In genomic region chr19:2791440-2791839, GRCh38 we compare ENCODE assay signal across 26 cellular contexts.
"Had no signal": no experiment of that assay in that cellular context is flagged by ENCODE, and none has a peak within 500 bp of the region (broad histone marks: within the 10 kb centered on the region; RNA-seq: fewer than 3 reads in every experiment).

No MANE protein-coding gene starts in this region.

- H3K27ac ChIP-seq: ascending aorta, body of pancreas, SJCRH30 had no signal

- H3K4me1 ChIP-seq: ascending aorta, body of pancreas, SJCRH30 had no signal

- H3K27me3 ChIP-seq: ascending aorta, body of pancreas, SJCRH30 had no signal

- H3K4me2 ChIP-seq: SK-N-SH had no signal

- H3K4me3 ChIP-seq: ascending aorta, body of pancreas, SJCRH30 had no signal

- H3K9me3 ChIP-seq: ascending aorta, body of pancreas, SJCRH30, SK-N-SH had no signal

- DNase-seq: activated CD4-positive, alpha-beta memory T cell treated with anti-CD3 and anti-CD28 coated beads for 36 hours; activated CD4-positive, alpha-beta T cell treated with anti-CD3 and anti-CD28 coated beads, Interleukin-2, amount 10 ng/mL, durations not matched to agents 7 days and 5 days; activated CD4-positive, CD25-positive, alpha-beta regulatory T cell; activated CD8-positive, alpha-beta memory T cell treated with anti-CD3 and anti-CD28 coated beads for 24 hours; activated effector memory CD4-positive, alpha-beta T cell treated with anti-CD3 and anti-CD28 coated beads, Interleukin-2, amount 50 U/mL, for 16 hours; activated naive CD4-positive, alpha-beta T cell treated with Interleukin-2 at 50 U/mL for 16 hours; activated naive CD8-positive, alpha-beta T cell treated with anti-CD3 and anti-CD28 coated beads, Interleukin-2, amount 50 U/mL, for 24 hours; activated T-cell treated with anti-CD3 and anti-CD28 coated beads, Interleukin-2, amount 50 U/mL, for 4 hours; amniotic stem cell; body of pancreas; KBM-7; NCI-H1048; NCI-H146; NCI-H187 treated with DMSO at 0.1 percent for 48 hours; NCI-H2081 treated with DMSO at 0.1 percent for 48 hours; NCI-H2171; NCI-H2227 treated with DMSO at 0.1 percent for 48 hours; NCI-H526; NK-92 treated with Interleukin-12 subunit alpha and Interleukin-12 subunit beta, amount 100 ng/mL, for 24 hours; OCI-M1; RPMI8226; SJCRH30; SK-N-SH; T-helper 9 cell had no signal

- H3K9ac ChIP-seq: SK-N-SH had no signal

- FAIRE-seq: bronchial epithelial cell had no signal
